Comparison of ENCODE assay signal across 33 cellular contexts in genomic region chr14:96403409-96403808, GRCh38. TPM values are rescaled to one million over a fixed set of nuclear protein-coding genes. Genes with fewer than 3 reads are reported as not detected.
"Had no signal": no experiment of that assay in that cellular context is flagged by ENCODE, and none has a peak within 500 bp of the region (broad histone marks: within the 10 kb centered on the region; RNA-seq: fewer than 3 reads in every experiment).

No MANE protein-coding gene starts in this region.

- H3K36me3 Mint-ChIP-seq: activated naive CD4-positive, alpha-beta T cell treated with anti-CD3 and anti-CD28 coated beads, Interleukin-2, amount 50 U/mL, for 24 hours; activated naive CD8-positive, alpha-beta T cell treated with anti-CD3 and anti-CD28 coated beads for 36 hours had no signal

- ATAC-seq: activated CD4-positive, CD25-positive, alpha-beta regulatory T cell treated with anti-CD3 and anti-CD28 coated beads, Interleukin-2, amount 50 U/mL, for 24 hours; activated CD8-positive, alpha-beta T cell treated with anti-CD3 and anti-CD28 coated beads for 36 hours; activated naive CD8-positive, alpha-beta T cell treated with anti-CD3 and anti-CD28 coated beads, Interleukin-2, amount 50 U/mL, for 24 hours; activated T-cell treated with anti-CD3 and anti-CD28 coated beads, Interleukin-2, amount 50 U/mL, for 4 hours; body of pancreas; effector memory CD8-positive, alpha-beta T cell; esophagus mucosa; T-helper 17 cell had no signal

- H3K27ac Mint-ChIP-seq: activated B cell treated with CpG ODN at 0.5 μM for 24 hours; activated CD8-positive, alpha-beta T cell treated with anti-CD3 and anti-CD28 coated beads for 36 hours; activated naive CD4-positive, alpha-beta T cell treated with anti-CD3 and anti-CD28 coated beads for 36 hours; activated naive CD4-positive, alpha-beta T cell treated with anti-CD3 and anti-CD28 coated beads, Interleukin-2, amount 50 U/mL, for 24 hours; activated naive CD8-positive, alpha-beta T cell treated with anti-CD3 and anti-CD28 coated beads for 36 hours; activated naive CD8-positive, alpha-beta T cell treated with anti-CD3 and anti-CD28 coated beads, Interleukin-2, amount 50 U/mL, for 24 hours; activated T-helper 1 cell treated with anti-CD3 and anti-CD28 coated beads, Interleukin-12 subunit alpha, Interleukin-12 subunit beta, Interleukin-2, Interleukin-4 antibody, amounts not matched to agents 30 ng/mL and 10 ng/mL and 1 ng/mL, durations not matched to agents 14 hours and 24 hours and 36 hours; activated T-helper 2 cell treated with anti-CD3 and anti-CD28 coated beads, Interferon-gamma antibody, Interleukin-2, Interleukin-4, amounts not matched to agents 10 μg/mL and 5 μg/mL and 100 μg/mL, durations not matched to agents 14 hours and 24 hours and 36 hours; effector memory CD8-positive, alpha-beta T cell; T-helper 17 cell; T-helper 2 cell treated with Interferon-gamma antibody and Interleukin-4, amounts not matched to agents 5 μg/mL and 100 μg/mL, for 36 hours had no signal

- H3K4me1 Mint-ChIP-seq: activated B cell treated with CpG ODN at 0.5 μM for 24 hours; activated naive CD4-positive, alpha-beta T cell treated with anti-CD3 and anti-CD28 coated beads, Interleukin-2, amount 50 U/mL, for 24 hours; activated naive CD8-positive, alpha-beta T cell treated with anti-CD3 and anti-CD28 coated beads for 36 hours had no signal

- H3K9me3 Mint-ChIP-seq: activated B cell treated with CpG ODN at 0.5 μM for 24 hours; activated CD8-positive, alpha-beta T cell treated with anti-CD3 and anti-CD28 coated beads for 36 hours; activated naive CD4-positive, alpha-beta T cell treated with anti-CD3 and anti-CD28 coated beads for 36 hours; activated naive CD4-positive, alpha-beta T cell treated with anti-CD3 and anti-CD28 coated beads, Interleukin-2, amount 50 U/mL, for 24 hours; activated naive CD8-positive, alpha-beta T cell treated with anti-CD3 and anti-CD28 coated beads for 36 hours; activated naive CD8-positive, alpha-beta T cell treated with anti-CD3 and anti-CD28 coated beads, Interleukin-2, amount 50 U/mL, for 24 hours; activated T-cell treated with anti-CD3 and anti-CD28 coated beads, Interleukin-2, amount 50 U/mL, for 4 hours; activated T-helper 1 cell treated with anti-CD3 and anti-CD28 coated beads, Interleukin-12 subunit alpha, Interleukin-12 subunit beta, Interleukin-2, Interleukin-4 antibody, amounts not matched to agents 30 ng/mL and 10 ng/mL and 1 ng/mL, durations not matched to agents 14 hours and 24 hours and 36 hours; activated T-helper 2 cell treated with anti-CD3 and anti-CD28 coated beads, Interferon-gamma antibody, Interleukin-2, Interleukin-4, amounts not matched to agents 10 μg/mL and 5 μg/mL and 100 μg/mL, durations not matched to agents 14 hours and 24 hours and 36 hours; effector memory CD8-positive, alpha-beta T cell; T-helper 2 cell treated with Interferon-gamma antibody and Interleukin-4, amounts not matched to agents 5 μg/mL and 100 μg/mL, for 36 hours had no signal

- H3K4me3 Mint-ChIP-seq: activated B cell treated with CpG ODN at 0.5 μM for 24 hours; activated CD8-positive, alpha-beta T cell treated with anti-CD3 and anti-CD28 coated beads for 36 hours; activated naive CD4-positive, alpha-beta T cell treated with anti-CD3 and anti-CD28 coated beads for 36 hours; activated naive CD4-positive, alpha-beta T cell treated with anti-CD3 and anti-CD28 coated beads, Interleukin-2, amount 50 U/mL, for 24 hours; activated naive CD8-positive, alpha-beta T cell treated with anti-CD3 and anti-CD28 coated beads for 36 hours; activated naive CD8-positive, alpha-beta T cell treated with anti-CD3 and anti-CD28 coated beads, Interleukin-2, amount 50 U/mL, for 24 hours; activated T-cell treated with anti-CD3 and anti-CD28 coated beads, Interleukin-2, amount 50 U/mL, for 4 hours; activated T-helper 1 cell treated with anti-CD3 and anti-CD28 coated beads, Interleukin-12 subunit alpha, Interleukin-12 subunit beta, Interleukin-2, Interleukin-4 antibody, amounts not matched to agents 30 ng/mL and 10 ng/mL and 1 ng/mL, durations not matched to agents 14 hours and 24 hours and 36 hours; effector memory CD8-positive, alpha-beta T cell; T-helper 17 cell; T-helper 2 cell treated with Interferon-gamma antibody and Interleukin-4, amounts not matched to agents 5 μg/mL and 100 μg/mL, for 36 hours had no signal

- DNase-seq: activated B cell treated with CpG ODN at 0.5 μM for 24 hours; activated CD4-positive, alpha-beta T cell treated with anti-CD3 and anti-CD28 coated beads for 48 hours; activated CD4-positive, alpha-beta T cell treated with anti-CD3 and anti-CD28 coated beads, Interleukin-2, amount 50 U/mL, for 1 hour; activated CD4-positive, alpha-beta T cell treated with anti-CD3 and anti-CD28 coated beads, Interleukin-2, amount 50 U/mL, for 48 hours; activated CD8-positive, alpha-beta memory T cell treated with anti-CD3 and anti-CD28 coated beads for 24 hours; activated CD8-positive, alpha-beta T cell treated with anti-CD3 and anti-CD28 coated beads for 36 hours; activated effector memory CD4-positive, alpha-beta T cell treated with anti-CD3 and anti-CD28 coated beads, Interleukin-2, amount 50 U/mL, for 16 hours; activated naive CD4-positive, alpha-beta T cell treated with anti-CD3 and anti-CD28 coated beads for 36 hours; activated naive CD8-positive, alpha-beta T cell treated with anti-CD3 and anti-CD28 coated beads for 36 hours; activated naive CD8-positive, alpha-beta T cell treated with anti-CD3 and anti-CD28 coated beads, Interleukin-2, amount 50 U/mL, for 24 hours; activated T-cell treated with anti-CD3 and anti-CD28 coated beads, Interleukin-2, amount 50 U/mL, for 4 hours; adrenal gland; amygdala; aorta; body of pancreas; caudate nucleus; colonic mucosa; effector CD4-positive, alpha-beta T cell; effector memory CD8-positive, alpha-beta T cell; foreskin fibroblast; glutamatergic neuron; heart left ventricle; SW 1271; T-helper 1 cell; T-helper 17 cell; T1000; WERI-Rb-1 had no signal

RNA-seq across cellular contexts. Expression of gene AK7, which starts 11.5 kb away (rescaled TPM):
- total RNA-seq: T-helper 17 cell had no signal
